Comparison of ENCODE assay signal across 8 cellular contexts in genomic region chr4:86223472-86223871, GRCh38.
DNase-seq lines count a peak whose midpoint lies in the region; ATAC-seq and TF ChIP-seq lines count a peak whose summit lies in the region.

No MANE protein-coding gene starts in this region.

- H3K4me1 ChIP-seq in tibial artery, result no peaks in the 10 kb centered on the region

- peak; percentile 57 for ATAC-seq in GM19324 (IDR thresholded peaks at IDR 0.05; ENCODE audit: low FRiP score, unreplicated experiment)
- peak; percentile 58 for ATAC-seq in HG03565 (IDR thresholded peaks at IDR 0.05; ENCODE audit: unreplicated experiment)
- ATAC-seq in HG03460 (IDR thresholded peaks at IDR 0.05; ENCODE audit: unreplicated experiment), result no peak

- peaks cover 3% of the 10 kb centered on the region for H3K9me3 Mint-ChIP-seq in progenitor cell of endocrine pancreas (ENCODE audit: low read depth)

- H3K36me3 ChIP-seq in tibial artery, result no peaks in the 10 kb centered on the region

- H3K36me3 Mint-ChIP-seq in progenitor cell of endocrine pancreas (ENCODE audit: insufficient read depth), result no peaks in the 10 kb centered on the region

- intact Hi-C loops in tibial artery (cut with DNase I; ENCODE audit: low total_unique reads), result no loop called here

- no peak overlapping the region for H3K27ac ChIP-seq in tibial artery

- peaks cover 7% of the 10 kb centered on the region for H3K4me1 Mint-ChIP-seq in progenitor cell of endocrine pancreas (ENCODE audit: low read depth)

- no peak overlapping the region for H3K27ac Mint-ChIP-seq in progenitor cell of endocrine pancreas

- H3K4me3 ChIP-seq in AG10803 (ENCODE audit: low read length) (no peak overlapping the region), astrocyte of the spinal cord (ENCODE audit: low read depth, low read length) (no peak overlapping the region), tibial artery (no peak overlapping the region)

- in situ Hi-C loops in astrocyte of the spinal cord (cut with HindIII; ENCODE audit: low sequenced_read_pairs), result no loop called here

- peak; percentile 73 for TF ChIP-seq CTCF in AG10803 (conservative IDR thresholded peaks at IDR 0.05; ENCODE audit: low read length)
- TF ChIP-seq CTCF in astrocyte of the spinal cord (IDR thresholded peaks at IDR 0.05; ENCODE audit: low read depth, low read length), result peak; percentile 66
- TF ChIP-seq CTCF in progenitor cell of endocrine pancreas (IDR thresholded peaks at IDR 0.05; ENCODE audit: unreplicated experiment), result peak; percentile 47
- no peak for TF ChIP-seq CTCF in tibial artery (IDR thresholded peaks at IDR 0.05)

- H3K9me3 ChIP-seq in tibial artery, result peaks cover 0 to 4% (median 0%) of the 10 kb centered on the region in 3 donors

- H3K4me3 Mint-ChIP-seq in progenitor cell of endocrine pancreas (ENCODE audit: low read depth), result no peak overlapping the region

- no peaks in the 10 kb centered on the region for H3K27me3 Mint-ChIP-seq in progenitor cell of endocrine pancreas

- peak; percentile 47 for DNase-seq in AG10803 (ENCODE audit: low read depth)
- DNase-seq in astrocyte of the spinal cord (ENCODE audit: low read depth, low spot score), result peak; percentile 46
- DNase-seq in progenitor cell of endocrine pancreas (ENCODE audit: low spot score, unreplicated experiment), result no peak
- DNase-seq in tibial artery, result no peak
- no peak for DNase-seq in hippocampal formation (lab: John Stamatoyannopoulos, UW)

- no peaks in the 10 kb centered on the region for H3K27me3 ChIP-seq in tibial artery

Comparison
In these comparisons a context has a peak if more than half of its experiments do, and no peak if none do; other contexts are left out.
1. DNase-seq: peak in AG10803 (single experiment) and astrocyte of the spinal cord (single experiment); none in progenitor cell of endocrine pancreas (single experiment), tibial artery (0 of 2) and hippocampal formation (0 of 2).
2. CTCF ChIP-seq: peak in AG10803 (single experiment), astrocyte of the spinal cord (single experiment) and progenitor cell of endocrine pancreas (single experiment); none in tibial artery (0 of 2).